Comparison of ENCODE assay signal across 8 cellular contexts in the genomic region with DNA sequence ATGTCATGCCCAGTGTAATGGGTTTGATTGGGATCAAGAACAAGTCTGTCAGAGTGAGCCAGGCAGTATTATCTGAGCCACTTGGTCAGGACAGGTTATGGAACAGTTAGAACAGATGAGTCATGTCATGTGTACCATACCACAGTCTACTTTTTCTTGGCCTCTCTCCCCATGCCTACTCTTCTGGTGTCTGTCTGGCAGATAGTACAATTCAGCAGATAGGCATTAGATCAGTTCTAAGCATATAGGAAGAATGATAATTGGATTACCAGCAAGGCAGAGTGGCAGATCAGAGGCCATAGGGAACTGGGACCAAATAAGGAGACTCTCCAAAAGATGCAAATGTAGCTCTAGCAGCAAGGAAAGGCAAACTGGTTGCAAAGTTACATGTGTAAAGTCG. TPM values are rescaled to one million over a fixed set of nuclear protein-coding genes. Genes with fewer than 3 reads are reported as not detected.
DNase-seq lines count a peak whose midpoint lies in the region; TF ChIP-seq lines count a peak whose summit lies in the region.

No MANE protein-coding gene starts in this region.

- DNase-seq in activated CD4-positive, alpha-beta T cell treated with anti-CD3 and anti-CD28 coated beads, Interleukin-2, amount 10 ng/mL, durations not matched to agents 24 days and 14 days, result no peak
- no peak for DNase-seq in activated CD4-positive, alpha-beta T cell treated with anti-CD3 and anti-CD28 coated beads for 48 hours
- DNase-seq in M059J (ENCODE audit: low read depth), result peak; percentile 70
- peak; percentile 46 for DNase-seq in epithelial cell of prostate (ENCODE audit: low read depth, low spot score)
- DNase-seq in NCI-H1105 treated with DMSO at 0.1 percent for 48 hours (lab: John Stamatoyannopoulos, UW), result no peak
- no peak for DNase-seq in GM13976 (ENCODE audit: low spot score)
- no peak for DNase-seq in amygdala (lab: John Stamatoyannopoulos, UW)

- no peaks in the 10 kb centered on the region for H3K27me3 Mint-ChIP-seq in activated CD4-positive, alpha-beta T cell treated with anti-CD3 and anti-CD28 coated beads, Interleukin-2, amount 10 ng/mL, durations not matched to agents 24 days and 14 days

- peak overlapping the region; percentile 79 for H3K27ac ChIP-seq in epithelial cell of prostate
- H3K27ac ChIP-seq in skeletal muscle tissue (ENCODE audit: low read depth, low read length), result peak overlapping the region; percentile 90

- peak overlapping the region in 2 of 3 donors; percentile 15 to 49 for H3K4me3 ChIP-seq in skeletal muscle tissue (ENCODE audit: low read length in 3 of 3)

- TF ChIP-seq CTCF in GM13976 (IDR thresholded peaks at IDR 0.05; ENCODE audit: borderline replicate concordance, control extremely low read depth, extremely low read depth, insufficient read depth, missing control alignments), result no peak

- in situ Hi-C loops in GM13976 (cut with MboI; ENCODE audit: low sequenced_read_pairs, unreplicated experiment), result no loop called here

- peaks cover 32% of the 10 kb centered on the region for H3K36me3 Mint-ChIP-seq in activated CD4-positive, alpha-beta T cell treated with anti-CD3 and anti-CD28 coated beads, Interleukin-2, amount 10 ng/mL, durations not matched to agents 24 days and 14 days (ENCODE audit: low read depth)

- H3K36me3 ChIP-seq in skeletal muscle tissue (ENCODE audit: control insufficient read depth in 3 of 3, insufficient read depth in 3 of 3, low read length in 3 of 3), result peaks cover 0 to 5% (median 2%) of the 10 kb centered on the region in 3 donors

- H3K4me3 Mint-ChIP-seq in activated CD4-positive, alpha-beta T cell treated with anti-CD3 and anti-CD28 coated beads, Interleukin-2, amount 10 ng/mL, durations not matched to agents 24 days and 14 days, result no peak overlapping the region

- no peaks in the 10 kb centered on the region for H3K27me3 ChIP-seq in skeletal muscle tissue (ENCODE audit: control insufficient read depth in 3 of 3, insufficient read depth in 3 of 3, low read length in 3 of 3)

- peaks cover 52% of the 10 kb centered on the region for H3K4me1 Mint-ChIP-seq in activated CD4-positive, alpha-beta T cell treated with anti-CD3 and anti-CD28 coated beads, Interleukin-2, amount 10 ng/mL, durations not matched to agents 24 days and 14 days

- intact Hi-C loops in activated CD4-positive, alpha-beta T cell treated with anti-CD3 and anti-CD28 coated beads, Interleukin-2, amount 10 ng/mL, durations not matched to agents 24 days and 14 days (cut with micrococcal nuclease), result loop anchor here (2.0 kb wide), 1 partner anchor 31 kb away; no protein-coding TSS in a partner anchor

- no peaks in the 10 kb centered on the region for H3K9me3 ChIP-seq in skeletal muscle tissue (ENCODE audit: control insufficient read depth in 3 of 3, low read length in 3 of 3)

- H3K9me3 Mint-ChIP-seq in activated CD4-positive, alpha-beta T cell treated with anti-CD3 and anti-CD28 coated beads, Interleukin-2, amount 10 ng/mL, durations not matched to agents 24 days and 14 days, result no peaks in the 10 kb centered on the region

- peak overlapping the region; percentile 70 for H3K27ac Mint-ChIP-seq in activated CD4-positive, alpha-beta T cell treated with anti-CD3 and anti-CD28 coated beads, Interleukin-2, amount 10 ng/mL, durations not matched to agents 24 days and 14 days

- peaks cover 23 to 40% (median 33%) of the 10 kb centered on the region in 3 donors for H3K4me1 ChIP-seq in skeletal muscle tissue (ENCODE audit: control insufficient read depth in 3 of 3, insufficient read depth in 3 of 3, low read length in 3 of 3)

- peak overlapping the region; percentile 5 to 60 (median 54) for H3K9ac ChIP-seq in skeletal muscle tissue (ENCODE audit: low read depth in 1 of 3, low read length in 3 of 3)

RNA-seq across cellular contexts. Expression of a gene that starts 30.5 kb away (rescaled TPM):
- total RNA-seq in activated CD4-positive, alpha-beta T cell treated with anti-CD3 and anti-CD28 coated beads, Interleukin-2, amount 10 ng/mL, durations not matched to agents 24 days and 14 days, result 25.3 and 26.2 TPM in 2 replicates
- 23.4 and 28.1 TPM in 2 replicates for total RNA-seq in M059J (2014; rRNA removed; shearing (Covaris generic))
- 24.5 TPM for total RNA-seq in skeletal muscle tissue

Comparison
In these comparisons a context has a peak if more than half of its experiments do, and no peak if none do; other contexts are left out.
1. DNase-seq: peak in M059J (single experiment) and epithelial cell of prostate (single experiment); none in activated CD4-positive, alpha-beta T cell treated with anti-CD3 and anti-CD28 coated beads, Interleukin-2, amount 10 ng/mL, durations not matched to agents 24 days and 14 days (single experiment), activated CD4-positive, alpha-beta T cell treated with anti-CD3 and anti-CD28 coated beads for 48 hours (single experiment), NCI-H1105 treated with DMSO at 0.1 percent for 48 hours (single experiment), GM13976 (single experiment) and amygdala (0 of 56).